ENCODE assay signal across 9 cellular contexts in the genomic region with DNA sequence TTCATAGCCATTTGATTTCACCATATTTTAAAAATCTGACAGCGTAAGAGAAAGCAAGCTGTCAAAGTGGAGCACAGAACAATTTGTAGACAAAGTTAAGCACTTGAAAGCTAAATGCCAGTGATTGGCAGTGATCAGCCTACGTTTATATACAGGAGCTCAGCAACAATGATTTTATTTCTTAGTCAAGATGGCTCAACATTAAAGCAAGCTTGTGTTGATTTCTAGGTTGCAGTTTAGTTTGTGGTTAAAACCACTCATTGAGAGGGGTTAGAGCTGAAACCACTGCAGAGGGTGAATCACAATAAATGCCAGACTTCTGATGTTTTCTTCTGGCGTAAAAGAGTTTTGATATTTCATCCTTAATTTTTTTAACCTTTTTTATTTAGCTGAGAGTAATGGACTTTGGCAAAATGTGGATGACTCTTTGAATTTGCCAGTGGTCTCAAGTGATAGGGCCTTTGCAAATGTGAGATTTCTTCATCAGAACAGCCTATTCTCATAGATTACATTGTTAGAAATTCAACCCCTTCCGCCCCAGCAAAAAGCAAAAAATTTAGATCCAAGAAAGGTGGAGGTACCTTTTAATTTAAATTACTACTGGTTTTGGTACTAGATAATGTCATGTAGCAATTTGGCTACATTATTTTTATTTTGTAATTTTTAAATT.
DNase-seq lines count a peak whose midpoint lies in the region; ATAC-seq and TF ChIP-seq lines count a peak whose summit lies in the region.
"Had no signal": no experiment of that assay in that cellular context is flagged by ENCODE, and none has a peak within 500 bp of the region (broad histone marks: within the 10 kb centered on the region; RNA-seq: fewer than 3 reads in every experiment).

No MANE protein-coding gene starts in this region.

- no peak for TF ChIP-seq POLR2A in Peyer's patch (IDR thresholded peaks at IDR 0.05)

- no peaks in the 10 kb centered on the region for H3K9me3 ChIP-seq in naive thymus-derived CD4-positive, alpha-beta T cell (ENCODE audit: control insufficient read depth in 2 of 3, low read length in 3 of 3)
- H3K9me3 ChIP-seq in Peyer's patch = no peaks in the 10 kb centered on the region

- H3K36me3 ChIP-seq in naive thymus-derived CD4-positive, alpha-beta T cell (ENCODE audit: control insufficient read depth in 2 of 3, insufficient read depth in 3 of 3, low read length in 3 of 3) = no peaks in the 10 kb centered on the region
- H3K36me3 ChIP-seq in Peyer's patch = no peaks in the 10 kb centered on the region
- H3K36me3 ChIP-seq: cardiac muscle cell had no signal

- peaks cover 36% of the 10 kb centered on the region for H3K4me1 Mint-ChIP-seq in activated naive CD8-positive, alpha-beta T cell treated with anti-CD3 and anti-CD28 coated beads for 36 hours
- peaks cover 27 to 62% (median 52%) of the 10 kb centered on the region in 7 donors for H3K4me1 Mint-ChIP-seq in naive thymus-derived CD4-positive, alpha-beta T cell
- no peaks in the 10 kb centered on the region for H3K4me1 Mint-ChIP-seq in nephron progenitor cell

- H3K27ac ChIP-seq in naive thymus-derived CD4-positive, alpha-beta T cell (ENCODE audit: low read depth, low read length) = no peak overlapping the region
- H3K27ac ChIP-seq in Peyer's patch = no peak overlapping the region
- H3K27ac ChIP-seq: cardiac muscle cell had no signal

- H3K4me1 ChIP-seq in naive thymus-derived CD4-positive, alpha-beta T cell (ENCODE audit: control insufficient read depth in 2 of 2, insufficient read depth in 2 of 2, low read length in 2 of 2) = peaks cover 6 to 21% of the 10 kb centered on the region in 2 donors
- H3K4me1 ChIP-seq in Peyer's patch = no peaks in the 10 kb centered on the region

- intact Hi-C loops in naive thymus-derived CD4-positive, alpha-beta T cell (cut with micrococcal nuclease) = loop anchor here (1.0 to 10.0 kb wide), 3 partner anchors 73 to 248 kb away; no protein-coding TSS in a partner anchor

- peak overlapping the region; percentile 64 for H3K4me3 Mint-ChIP-seq in activated naive CD8-positive, alpha-beta T cell treated with anti-CD3 and anti-CD28 coated beads for 36 hours
- H3K4me3 Mint-ChIP-seq in naive thymus-derived CD4-positive, alpha-beta T cell = peak overlapping the region in 8 of 10 donors; percentile 27 to 78 (median 69)
- H3K4me3 Mint-ChIP-seq in nephron progenitor cell = no peak overlapping the region

- H3K27me3 Mint-ChIP-seq in activated naive CD8-positive, alpha-beta T cell treated with anti-CD3 and anti-CD28 coated beads for 36 hours = no peaks in the 10 kb centered on the region
- H3K27me3 Mint-ChIP-seq in naive thymus-derived CD4-positive, alpha-beta T cell = no peaks in the 10 kb centered on the region
- H3K27me3 Mint-ChIP-seq in nephron progenitor cell (ENCODE audit: low read depth, poor library complexity) = no peaks in the 10 kb centered on the region

- H3K4me3 ChIP-seq in GM12865 (ENCODE audit: low read depth, low read length) (no peak overlapping the region), Peyer's patch (no peak overlapping the region)
- no peak overlapping the region for H3K4me3 ChIP-seq in naive thymus-derived CD4-positive, alpha-beta T cell (ENCODE audit: low read length)
- H3K4me3 ChIP-seq: cardiac muscle cell had no signal

- no peaks in the 10 kb centered on the region for H3K27me3 ChIP-seq in naive thymus-derived CD4-positive, alpha-beta T cell (ENCODE audit: control insufficient read depth in 2 of 2, insufficient read depth in 2 of 2, low read length in 2 of 2)
- no peaks in the 10 kb centered on the region for H3K27me3 ChIP-seq in Peyer's patch
- H3K27me3 ChIP-seq: cardiac muscle cell had no signal

- ATAC-seq in HG02870 (IDR thresholded peaks at IDR 0.05; ENCODE audit: unreplicated experiment) (peak; percentile 61), HG03571 (IDR thresholded peaks at IDR 0.05; ENCODE audit: unreplicated experiment) (no peak), GM18907 (IDR thresholded peaks at IDR 0.05; ENCODE audit: unreplicated experiment) (no peak)
- peak; percentile 95 for ATAC-seq in naive thymus-derived CD4-positive, alpha-beta T cell

- TF ChIP-seq CTCF in GM12865 (IDR thresholded peaks at IDR 0.05; ENCODE audit: insufficient read depth, low read depth, low read length, missing control alignments) (no peak), Peyer's patch (IDR thresholded peaks at IDR 0.05) (no peak), nephron progenitor cell (IDR thresholded peaks at IDR 0.05) (no peak)

- H3K27ac Mint-ChIP-seq in activated naive CD8-positive, alpha-beta T cell treated with anti-CD3 and anti-CD28 coated beads for 36 hours = peak overlapping the region; percentile 23
- H3K27ac Mint-ChIP-seq in naive thymus-derived CD4-positive, alpha-beta T cell = peak overlapping the region; percentile 38 to 83 (median 63)
- no peak overlapping the region for H3K27ac Mint-ChIP-seq in nephron progenitor cell

- H3K36me3 Mint-ChIP-seq in activated naive CD8-positive, alpha-beta T cell treated with anti-CD3 and anti-CD28 coated beads for 36 hours = peaks cover 25% of the 10 kb centered on the region
- H3K36me3 Mint-ChIP-seq in naive thymus-derived CD4-positive, alpha-beta T cell = peaks cover 0 to 38% (median 25%) of the 10 kb centered on the region in 5 donors
- peaks cover 30% of the 10 kb centered on the region for H3K36me3 Mint-ChIP-seq in nephron progenitor cell (ENCODE audit: low read depth)

- DNase-seq in GM12865 (ENCODE audit: low read depth) (peak; percentile 44), Peyer's patch (no peak), nephron progenitor cell (no peak)
- DNase-seq in activated naive CD8-positive, alpha-beta T cell treated with anti-CD3 and anti-CD28 coated beads for 36 hours = peak; percentile 24
- DNase-seq in naive thymus-derived CD4-positive, alpha-beta T cell = peak in 7 of 9 donors; percentile 44 to 74 (median 59)

- POLR2A ChIA-PET in naive thymus-derived CD4-positive, alpha-beta T cell (lab: Charles Lee) = no interaction called here

- CTCF ChIA-PET in naive thymus-derived CD4-positive, alpha-beta T cell (lab: Charles Lee) = no interaction called here

- H3K9me3 Mint-ChIP-seq in activated naive CD8-positive, alpha-beta T cell treated with anti-CD3 and anti-CD28 coated beads for 36 hours = no peaks in the 10 kb centered on the region
- peaks cover 0 to 2% (median 0%) of the 10 kb centered on the region in 11 donors for H3K9me3 Mint-ChIP-seq in naive thymus-derived CD4-positive, alpha-beta T cell
- peaks cover 5% of the 10 kb centered on the region for H3K9me3 Mint-ChIP-seq in nephron progenitor cell

Comparison
In these comparisons a context has a peak if more than half of its experiments do, and no peak if none do; other contexts are left out.
1. DNase-seq: peak in GM12865 (single experiment), activated naive CD8-positive, alpha-beta T cell treated with anti-CD3 and anti-CD28 coated beads for 36 hours (single experiment) and naive thymus-derived CD4-positive, alpha-beta T cell (7 of 9); none in Peyer's patch (0 of 3) and nephron progenitor cell (single experiment).
2. ATAC-seq: peak in HG02870 (single experiment) and naive thymus-derived CD4-positive, alpha-beta T cell (single experiment); none in HG03571 (single experiment) and GM18907 (single experiment).